23 cellular contexts compared by ENCODE assay signal in genomic region chr2:123363826-123364225, GRCh38.
"Had no signal": no experiment of that assay in that cellular context is flagged by ENCODE, and none has a peak within 500 bp of the region (broad histone marks: within the 10 kb centered on the region; RNA-seq: fewer than 3 reads in every experiment).

No MANE protein-coding gene starts in this region.

- H3K27ac ChIP-seq: colonic mucosa, epithelial cell of prostate, esophagus squamous epithelium, gastrocnemius medialis, heart right ventricle, left lung, lower lobe of right lung had no signal

- H3K27me3 ChIP-seq: colonic mucosa, esophagus squamous epithelium, gastrocnemius medialis, heart right ventricle, left lung had no signal

- H3K36me3 Mint-ChIP-seq: memory B cell had no signal

- H3K4me3 Mint-ChIP-seq: dendritic cell treated with granulocyte-macrophage colony-stimulating factor and Interleukin-4, amounts not matched to agents 40 ng/mL and 50 ng/mL, for 4 days; effector memory CD8-positive, alpha-beta T cell; endodermal cell; memory B cell had no signal

- ATAC-seq: effector memory CD8-positive, alpha-beta T cell; esophagus mucosa; gastrocnemius medialis; heart right ventricle; left cardiac atrium; left lung; left ventricle myocardium superior; lower lobe of right lung had no signal

- H3K4me1 ChIP-seq: colonic mucosa, esophagus squamous epithelium, gastrocnemius medialis, heart right ventricle, left lung, lower lobe of right lung had no signal

- DNase-seq: colonic mucosa; cortex of kidney; effector CD8-positive, alpha-beta T cell; effector memory CD8-positive, alpha-beta T cell; endodermal cell; erythroblast; esophagus squamous epithelium; foreskin fibroblast; gastrocnemius medialis; glutamatergic neuron; head of caudate nucleus; heart right ventricle; hippocampal formation; left cardiac atrium; left lung; left ventricle myocardium superior; lower lobe of right lung; mesendoderm; midbrain had no signal

- H3K9me3 ChIP-seq: colonic mucosa, esophagus squamous epithelium, gastrocnemius medialis, lower lobe of right lung had no signal

- H3K27me3 Mint-ChIP-seq: dendritic cell treated with granulocyte-macrophage colony-stimulating factor and Interleukin-4, amounts not matched to agents 40 ng/mL and 50 ng/mL, for 4 days; effector memory CD8-positive, alpha-beta T cell; memory B cell had no signal

- H3K4me3 ChIP-seq: colonic mucosa, esophagus squamous epithelium, gastrocnemius medialis, heart right ventricle, left lung, lower lobe of right lung had no signal

- H3K4me1 Mint-ChIP-seq: endodermal cell, memory B cell had no signal

- H3K27ac Mint-ChIP-seq: dendritic cell treated with granulocyte-macrophage colony-stimulating factor and Interleukin-4, amounts not matched to agents 40 ng/mL and 50 ng/mL, for 4 days; effector memory CD8-positive, alpha-beta T cell; endodermal cell; memory B cell had no signal

- H3K36me3 ChIP-seq: colonic mucosa, esophagus squamous epithelium, gastrocnemius medialis, heart right ventricle, left lung, lower lobe of right lung had no signal
